ENCODE assay signal across 9 cellular contexts in the genomic region with DNA sequence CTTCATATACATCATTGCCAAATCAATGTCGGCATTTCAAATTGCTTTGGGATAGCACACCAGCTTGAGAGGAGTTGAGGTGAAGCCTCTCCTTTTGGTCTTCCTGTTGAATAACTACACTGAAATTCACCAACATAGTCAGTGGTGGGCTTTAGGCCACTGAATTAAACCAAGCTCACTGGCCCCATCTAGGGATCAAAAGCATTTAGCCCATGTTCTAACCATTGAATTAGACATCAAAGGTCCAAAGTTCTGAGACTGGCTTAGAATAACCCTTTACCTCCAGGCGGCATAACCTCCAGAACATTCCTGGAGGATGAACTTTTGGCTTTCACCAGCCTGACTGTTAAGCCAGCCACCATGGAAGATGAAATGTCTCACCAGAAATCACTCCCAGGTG. TPM values are rescaled to one million over a fixed set of nuclear protein-coding genes. Genes with fewer than 3 reads are reported as not detected.
A peak's percentile ranks its signal among the peaks of the same experiment; 100 is the strongest.
DNase-seq lines count a peak whose midpoint lies in the region; ATAC-seq and TF ChIP-seq lines count a peak whose summit lies in the region.
"Had no signal": no experiment of that assay in that cellular context is flagged by ENCODE, and none has a peak within 500 bp of the region (broad histone marks: within the 10 kb centered on the region; RNA-seq: fewer than 3 reads in every experiment).

No MANE protein-coding gene starts in this region.

- no peaks in the 10 kb centered on the region for H3K4me1 Mint-ChIP-seq in natural killer cell
- peaks cover 0 to 2% of the 10 kb centered on the region in 2 donors for H3K4me1 Mint-ChIP-seq in natural killer cell treated with Interleukin-12 subunit alpha and Interleukin-12 subunit beta and Interleukin-15 and Interleukin-18, amount 100 ng/mL, for 72 hours (ENCODE audit: low read depth in 2 of 2)

- H3K36me3 ChIP-seq in OCI-LY3 (replicated peaks; ENCODE audit: low read depth, low read length) (no peaks in the 10 kb centered on the region), upper lobe of right lung (no peaks in the 10 kb centered on the region)
- H3K36me3 ChIP-seq: thoracic aorta had no signal

- H3K4me1 ChIP-seq in OCI-LY3 (ENCODE audit: low read length) (no peaks in the 10 kb centered on the region), upper lobe of right lung (no peaks in the 10 kb centered on the region)

- intact Hi-C loops in natural killer cell (cut with micrococcal nuclease) (loop anchor here (1.0 kb wide), 1 partner anchor 68 kb away; no protein-coding TSS in a partner anchor), upper lobe of right lung (cut with DNase I) (no loop called here)

- H3K4me3 ChIP-seq in OCI-LY3 (ENCODE audit: low read length) (no peak overlapping the region), upper lobe of right lung (no peak overlapping the region)
- H3K4me3 ChIP-seq: thoracic aorta had no signal

- no peak overlapping the region for H3K9ac ChIP-seq in OCI-LY3 (ENCODE audit: low read length)

- H2AFZ ChIP-seq in OCI-LY3 (ENCODE audit: low read depth, low read length): no peak overlapping the region

- peak; percentile 50 for TF ChIP-seq CTCF in natural killer cell (IDR thresholded peaks at IDR 0.05)
- TF ChIP-seq CTCF in OCI-LY3 (IDR thresholded peaks at IDR 0.05; ENCODE audit: low read depth, low read length): peak; percentile 85
- peak; percentile 35 for TF ChIP-seq CTCF in upper lobe of right lung (IDR thresholded peaks at IDR 0.05)

- H3K4me3 Mint-ChIP-seq in natural killer cell: no peak overlapping the region
- no peak overlapping the region for H3K4me3 Mint-ChIP-seq in natural killer cell treated with Interleukin-12 subunit alpha and Interleukin-12 subunit beta and Interleukin-15 and Interleukin-18, amount 100 ng/mL, for 72 hours

- H3K36me3 Mint-ChIP-seq in natural killer cell: no peaks in the 10 kb centered on the region
- H3K36me3 Mint-ChIP-seq in natural killer cell treated with Interleukin-12 subunit alpha and Interleukin-12 subunit beta and Interleukin-15 and Interleukin-18, amount 100 ng/mL, for 72 hours: no peaks in the 10 kb centered on the region

- H3K27ac Mint-ChIP-seq in natural killer cell: no peak overlapping the region
- H3K27ac Mint-ChIP-seq in natural killer cell treated with Interleukin-12 subunit alpha and Interleukin-12 subunit beta and Interleukin-15 and Interleukin-18, amount 100 ng/mL, for 72 hours: no peak overlapping the region

- no peaks in the 10 kb centered on the region for H3K79me2 ChIP-seq in OCI-LY3 (ENCODE audit: low read length)

- H3K9me3 ChIP-seq in OCI-LY3 (ENCODE audit: insufficient read depth, low read length) (no peaks in the 10 kb centered on the region), upper lobe of right lung (no peaks in the 10 kb centered on the region)
- H3K9me3 ChIP-seq: thoracic aorta had no signal

- peaks cover 6 to 7% of the 10 kb centered on the region in 2 donors for H3K27me3 Mint-ChIP-seq in natural killer cell (ENCODE audit: low read depth in 2 of 2)
- H3K27me3 Mint-ChIP-seq in natural killer cell treated with Interleukin-12 subunit alpha and Interleukin-12 subunit beta and Interleukin-15 and Interleukin-18, amount 100 ng/mL, for 72 hours: peaks cover 5 to 9% of the 10 kb centered on the region in 2 donors

- H4K20me1 ChIP-seq in OCI-LY3 (ENCODE audit: insufficient read depth, low read length): no peaks in the 10 kb centered on the region

- ATAC-seq in natural killer cell (peak; percentile 55 to 78 (median 70)), upper lobe of right lung (peak; percentile 42), GM19455 (IDR thresholded peaks at IDR 0.05; ENCODE audit: unreplicated experiment) (no peak)
- no peak for ATAC-seq in natural killer cell treated with Interleukin-12 subunit alpha and Interleukin-12 subunit beta and Interleukin-15 and Interleukin-18, amount 100 ng/mL, for 72 hours

- no peak overlapping the region for H3K27ac ChIP-seq in OCI-LY3 (ENCODE audit: low read length)
- no peak overlapping the region for H3K27ac ChIP-seq in upper lobe of right lung
- H3K27ac ChIP-seq: thoracic aorta had no signal

- DNase-seq in natural killer cell: no peak
- no peak for DNase-seq in natural killer cell treated with Interleukin-12 subunit alpha and Interleukin-12 subunit beta and Interleukin-15 and Interleukin-18, amount 100 ng/mL, for 72 hours (ENCODE audit: low spot score)
- peak; percentile 41 for DNase-seq in fibroblast of gingiva (ENCODE audit: low read depth)
- DNase-seq in upper lobe of right lung: no peak
- DNase-seq in MV-4-11 (lab: John Stamatoyannopoulos, UW): no peak
- DNase-seq in cerebellar nuclear complex (lab: John Stamatoyannopoulos, UW): no peak

- no peaks in the 10 kb centered on the region for H3K9me3 Mint-ChIP-seq in natural killer cell
- H3K9me3 Mint-ChIP-seq in natural killer cell treated with Interleukin-12 subunit alpha and Interleukin-12 subunit beta and Interleukin-15 and Interleukin-18, amount 100 ng/mL, for 72 hours: no peaks in the 10 kb centered on the region

- H3K27me3 ChIP-seq in OCI-LY3 (ENCODE audit: low read depth, low read length) (peaks cover 42% of the 10 kb centered on the region), upper lobe of right lung (no peaks in the 10 kb centered on the region)

- H3K4me2 ChIP-seq in OCI-LY3 (ENCODE audit: low read length): no peak overlapping the region

RNA-seq across cellular contexts. Expression of gene BPGM, which starts 54.6 kb away (rescaled TPM):
- total RNA-seq in natural killer cell (10 to 100 TPM; 30.0 to 39.1 (median 31.4) TPM), upper lobe of right lung (14.8 TPM)
- total RNA-seq in natural killer cell treated with Interleukin-12 subunit alpha and Interleukin-12 subunit beta and Interleukin-15 and Interleukin-18, amount 100 ng/mL, for 72 hours: 10 to 100 TPM; 30.2 to 68.1 TPM

Comparison
In these comparisons a context has a peak if more than half of its experiments do, and no peak if none do; other contexts are left out.
1. ATAC-seq: peak in natural killer cell (3 of 3) and upper lobe of right lung (single experiment); none in natural killer cell treated with Interleukin-12 subunit alpha and Interleukin-12 subunit beta and Interleukin-15 and Interleukin-18, amount 100 ng/mL, for 72 hours (0 of 2) and GM19455 (single experiment).
2. CTCF ChIP-seq: peak in every context shown above with its lines; median percentile 85 in OCI-LY3; 50 in natural killer cell; 35 in upper lobe of right lung.